15 cellular contexts compared by ENCODE assay signal in the genomic region with DNA sequence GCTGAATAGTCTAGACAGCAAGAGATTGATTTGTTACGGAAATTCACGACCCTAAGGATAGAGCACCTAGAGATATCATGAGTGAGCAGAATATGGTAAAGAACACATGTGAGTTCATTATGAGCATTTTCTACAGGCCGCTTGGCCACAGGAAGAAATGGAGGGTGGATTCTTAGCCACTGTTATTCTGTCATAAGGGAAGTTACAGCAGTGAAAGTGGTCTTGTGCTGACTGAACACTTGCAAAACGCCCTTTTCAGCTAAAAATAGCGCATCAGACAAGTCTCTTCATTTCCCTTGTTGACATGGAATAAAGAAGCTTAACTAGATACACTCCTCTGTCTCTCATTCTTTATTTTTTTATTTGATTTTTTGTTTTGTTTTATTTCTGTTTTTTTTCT. TPM values are rescaled to one million over a fixed set of nuclear protein-coding genes. Genes with fewer than 3 reads are reported as not detected.
DNase-seq lines count a peak whose midpoint lies in the region; ATAC-seq, FAIRE-seq and TF ChIP-seq lines count a peak whose summit lies in the region.
"Had no signal": no experiment of that assay in that cellular context is flagged by ENCODE, and none has a peak within 500 bp of the region (broad histone marks: within the 10 kb centered on the region; RNA-seq: fewer than 3 reads in every experiment).

No MANE protein-coding gene starts in this region.

- 65 to 91% (median 77%) methylated on average over 5 of the region's 5 CpGs for WGBS in small intestine, 3 donors

- no peak overlapping the region for H3K4me3 Mint-ChIP-seq in naive B cell
- H3K4me3 Mint-ChIP-seq: activated T-helper 17 cell treated with anti-CD3 and anti-CD28 coated beads, Interleukin-2, amount 50 U/mL, for 72 hours; CD4-positive, CD25-positive, alpha-beta regulatory T cell; stimulated activated naive CD8-positive, alpha-beta T cell treated with anti-CD3 and anti-CD28 coated beads, Interleukin-15, amount 100 ng/mL, for 72 hours had no signal

- no peak for TF ChIP-seq CTCF in GM12865 (IDR thresholded peaks at IDR 0.05; ENCODE audit: insufficient read depth, low read depth, low read length, missing control alignments)

- peaks cover 0 to 4% (median 0%) of the 10 kb centered on the region in 7 donors for H3K9me3 Mint-ChIP-seq in naive B cell

- H3K27ac Mint-ChIP-seq in naive B cell, result peak overlapping the region in 2 of 6 donors; percentile 14 to 59
- H3K27ac Mint-ChIP-seq: activated T-helper 17 cell treated with anti-CD3 and anti-CD28 coated beads, Interleukin-2, amount 50 U/mL, for 72 hours; CD4-positive, CD25-positive, alpha-beta regulatory T cell; stimulated activated naive CD8-positive, alpha-beta T cell treated with anti-CD3 and anti-CD28 coated beads, Interleukin-15, amount 100 ng/mL, for 72 hours had no signal

- no peaks in the 10 kb centered on the region for H3K9me3 ChIP-seq in small intestine (ENCODE audit: control insufficient read depth, low read depth)

- H3K4me1 Mint-ChIP-seq in naive B cell, result peaks cover 10 to 24% (median 20%) of the 10 kb centered on the region in 3 donors
- H3K4me1 Mint-ChIP-seq: activated T-helper 17 cell treated with anti-CD3 and anti-CD28 coated beads, Interleukin-2, amount 50 U/mL, for 72 hours; CD4-positive, CD25-positive, alpha-beta regulatory T cell had no signal

- peaks cover 0 to 7% of the 10 kb centered on the region in 2 donors for H3K36me3 Mint-ChIP-seq in naive B cell
- H3K36me3 Mint-ChIP-seq: CD4-positive, CD25-positive, alpha-beta regulatory T cell had no signal

- H3K4me3 ChIP-seq in GM12865 (ENCODE audit: low read depth, low read length) (no peak overlapping the region), small intestine (ENCODE audit: low read depth in 1 of 2, low read length in 2 of 2) (no peak overlapping the region)

- H3K4me1 ChIP-seq in small intestine (ENCODE audit: control insufficient read depth in 2 of 2, insufficient read depth in 1 of 2, low read depth in 1 of 2, low read length in 1 of 2), result no peaks in the 10 kb centered on the region

- no peaks in the 10 kb centered on the region for H3K27me3 Mint-ChIP-seq in naive B cell
- H3K27me3 Mint-ChIP-seq: stimulated activated naive CD8-positive, alpha-beta T cell treated with anti-CD3 and anti-CD28 coated beads, Interleukin-15, amount 100 ng/mL, for 72 hours had no signal

- DNase-seq in GM12865 (ENCODE audit: low read depth) (peak; percentile 32), NOMO-1 treated with DMSO at 0.1 percent for 48 hours (lab: John Stamatoyannopoulos, UW; ENCODE audit: unreplicated experiment) (peak; percentile 95), naive B cell (no peak), small intestine (no peak), DMS53 treated with DMSO at 0.1 percent for 48 hours (lab: John Stamatoyannopoulos, UW; ENCODE audit: unreplicated experiment) (no peak), cortex of kidney (lab: John Stamatoyannopoulos, UW) (no peak)
- DNase-seq: CD4-positive, CD25-positive, alpha-beta regulatory T cell; effector CD4-positive, alpha-beta T cell; PC-3; stimulated activated CD4-positive, alpha-beta T cell treated with anti-CD3 and anti-CD28 coated beads, Interleukin-4, amount 100 ng/mL, for 4 hours; stimulated activated naive CD8-positive, alpha-beta T cell treated with anti-CD3 and anti-CD28 coated beads, Interleukin-15, amount 100 ng/mL, for 72 hours had no signal

- no peak overlapping the region for H3K27ac ChIP-seq in small intestine (ENCODE audit: low read depth in 1 of 2, low read length in 1 of 2)

- FAIRE-seq in small intestine (lab: Jason Lieb, UNC), result no peak
- FAIRE-seq: frontal cortex had no signal

- no peaks in the 10 kb centered on the region for H3K36me3 ChIP-seq in small intestine (ENCODE audit: control insufficient read depth in 2 of 2, insufficient read depth in 2 of 2, low read length in 2 of 2)

- H3K27me3 ChIP-seq in small intestine (ENCODE audit: control insufficient read depth in 2 of 2, insufficient read depth in 2 of 2, low read length in 2 of 2), result peaks cover 0 to 2% of the 10 kb centered on the region in 2 donors

- peak; percentile 62 for ATAC-seq in GM21723 (IDR thresholded peaks at IDR 0.05; ENCODE audit: unreplicated experiment)
- ATAC-seq in naive B cell (ENCODE audit: low read depth in 2 of 2), result peak; percentile 67 to 69
- ATAC-seq in HG03135 (IDR thresholded peaks at IDR 0.05; ENCODE audit: unreplicated experiment), result no peak
- ATAC-seq: activated T-helper 17 cell treated with anti-CD3 and anti-CD28 coated beads, Interleukin-2, amount 50 U/mL, for 72 hours; PC-3; stimulated activated naive CD8-positive, alpha-beta T cell treated with anti-CD3 and anti-CD28 coated beads, Interleukin-15, amount 100 ng/mL, for 72 hours had no signal

RNA-seq across cellular contexts. Expression of gene DGKG, which starts 19.8 kb away (rescaled TPM):
- polyA plus RNA-seq in naive B cell (ENCODE audit: low read depth in 6 of 6) (under 1 TPM in 4 of 6 donors, not detected in 2; 0.30 to 0.68 (median 0.54) TPM), small intestine (1 to 10 TPM in 2 of 3 donors, under 1 TPM in 1; 0.22 to 4.0 (median 1.6) TPM)
- polyA plus RNA-seq: CD4-positive, CD25-positive, alpha-beta regulatory T cell had no signal

Comparison
In these comparisons a context has a peak if more than half of its experiments do, and no peak if none do; other contexts are left out.
1. DNase-seq: peak in GM12865 (single experiment) and NOMO-1 treated with DMSO at 0.1 percent for 48 hours (single experiment); none in naive B cell (single experiment), small intestine (single experiment), DMS53 treated with DMSO at 0.1 percent for 48 hours (single experiment) and cortex of kidney (single experiment).